ENCODE assay signal across 22 cellular contexts in the genomic region with DNA sequence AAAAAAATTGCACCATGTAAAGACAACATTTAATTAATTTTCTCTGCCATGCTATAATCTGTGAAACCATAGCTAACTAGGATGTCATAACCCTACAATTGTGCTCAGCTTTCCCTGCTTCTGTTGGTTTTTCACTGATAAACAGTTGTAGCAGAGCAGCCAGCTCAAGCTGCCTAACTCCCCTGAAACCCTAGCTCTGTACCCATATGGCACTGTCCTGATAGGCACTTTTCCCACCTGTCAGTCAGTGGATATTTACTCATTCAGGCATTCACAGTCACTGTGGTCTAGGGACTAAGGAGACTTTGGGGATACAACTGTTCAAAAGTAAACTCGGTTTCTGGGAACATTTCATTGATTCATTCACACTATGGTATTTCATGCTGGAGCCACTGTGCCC.
"Had no signal": no experiment of that assay in that cellular context is flagged by ENCODE, and none has a peak within 500 bp of the region (broad histone marks: within the 10 kb centered on the region; RNA-seq: fewer than 3 reads in every experiment).

No MANE protein-coding gene starts in this region.

- H3K9me3 Mint-ChIP-seq: activated B cell treated with CpG ODN at 0.5 μM for 24 hours; activated CD4-positive, alpha-beta memory T cell treated with anti-CD3 and anti-CD28 coated beads for 36 hours; activated naive CD8-positive, alpha-beta T cell treated with anti-CD3 and anti-CD28 coated beads, Interleukin-2, amount 10 ng/mL, durations not matched to agents 7 days and 5 days; activated T-helper 17 cell treated with anti-CD3 and anti-CD28 coated beads, Interleukin-2, amount 50 U/mL, for 72 hours; effector memory CD8-positive, alpha-beta T cell; T-helper 2 cell treated with Interferon-gamma antibody and Interleukin-4, amounts not matched to agents 5 μg/mL and 100 μg/mL, for 36 hours; type B pancreatic cell had no signal

- H3K27me3 ChIP-seq: esophagus squamous epithelium, right lobe of liver, stomach, testis had no signal

- H3K4me3 Mint-ChIP-seq: activated B cell treated with CpG ODN at 0.5 μM for 24 hours; activated CD4-positive, alpha-beta memory T cell treated with anti-CD3 and anti-CD28 coated beads for 36 hours; activated naive CD8-positive, alpha-beta T cell treated with anti-CD3 and anti-CD28 coated beads, Interleukin-2, amount 10 ng/mL, durations not matched to agents 7 days and 5 days; activated T-helper 17 cell treated with anti-CD3 and anti-CD28 coated beads, Interleukin-2, amount 50 U/mL, for 72 hours; brain; effector memory CD8-positive, alpha-beta T cell; memory B cell; naive B cell; T-helper 2 cell treated with Interferon-gamma antibody and Interleukin-4, amounts not matched to agents 5 μg/mL and 100 μg/mL, for 36 hours; type B pancreatic cell had no signal

- ATAC-seq: activated T-helper 17 cell treated with anti-CD3 and anti-CD28 coated beads, Interleukin-2, amount 50 U/mL, for 72 hours; effector memory CD8-positive, alpha-beta T cell had no signal

- H3K36me3 Mint-ChIP-seq: activated CD4-positive, alpha-beta memory T cell treated with anti-CD3 and anti-CD28 coated beads for 36 hours; activated naive CD8-positive, alpha-beta T cell treated with anti-CD3 and anti-CD28 coated beads, Interleukin-2, amount 10 ng/mL, durations not matched to agents 7 days and 5 days; brain; memory B cell; naive B cell; type B pancreatic cell had no signal

- H3K4me1 ChIP-seq: esophagus squamous epithelium, parathyroid adenoma, stomach, testis had no signal

- DNase-seq: activated B cell treated with CpG ODN at 0.5 μM for 24 hours; activated CD4-positive, alpha-beta memory T cell treated with anti-CD3 and anti-CD28 coated beads for 36 hours; activated CD4-positive, alpha-beta T cell treated with anti-CD3 and anti-CD28 coated beads for 4 hours; activated naive CD4-positive, alpha-beta T cell treated with Interleukin-2 at 50 U/mL for 16 hours; activated naive CD8-positive, alpha-beta T cell treated with anti-CD3 and anti-CD28 coated beads, Interleukin-2, amount 10 ng/mL, durations not matched to agents 7 days and 5 days; amygdala; caudate nucleus; effector memory CD8-positive, alpha-beta T cell; esophagus squamous epithelium; naive B cell; right lobe of liver; small intestine; stimulated activated CD4-positive, alpha-beta T cell treated with anti-CD3 and anti-CD28 coated beads, Interleukin-15, amount 100 ng/mL, for 24 hours; stimulated activated CD4-positive, alpha-beta T cell treated with anti-CD3 and anti-CD28 coated beads, Interleukin-2, amount 100 ng/mL, for 48 hours; stomach; testis had no signal

- H3K27ac Mint-ChIP-seq: activated B cell treated with CpG ODN at 0.5 μM for 24 hours; activated CD4-positive, alpha-beta memory T cell treated with anti-CD3 and anti-CD28 coated beads for 36 hours; activated naive CD8-positive, alpha-beta T cell treated with anti-CD3 and anti-CD28 coated beads, Interleukin-2, amount 10 ng/mL, durations not matched to agents 7 days and 5 days; activated T-helper 17 cell treated with anti-CD3 and anti-CD28 coated beads, Interleukin-2, amount 50 U/mL, for 72 hours; brain; effector memory CD8-positive, alpha-beta T cell; memory B cell; naive B cell; T-helper 2 cell treated with Interferon-gamma antibody and Interleukin-4, amounts not matched to agents 5 μg/mL and 100 μg/mL, for 36 hours; type B pancreatic cell had no signal

- H3K4me3 ChIP-seq: esophagus squamous epithelium, right lobe of liver, stomach, testis had no signal

- H3K27ac ChIP-seq: esophagus squamous epithelium, parathyroid adenoma, right lobe of liver, stomach, testis had no signal

- H3K27me3 Mint-ChIP-seq: activated B cell treated with CpG ODN at 0.5 μM for 24 hours; activated CD4-positive, alpha-beta memory T cell treated with anti-CD3 and anti-CD28 coated beads for 36 hours; activated naive CD8-positive, alpha-beta T cell treated with anti-CD3 and anti-CD28 coated beads, Interleukin-2, amount 10 ng/mL, durations not matched to agents 7 days and 5 days; activated T-helper 17 cell treated with anti-CD3 and anti-CD28 coated beads, Interleukin-2, amount 50 U/mL, for 72 hours; brain; effector memory CD8-positive, alpha-beta T cell; memory B cell; naive B cell had no signal

- H3K4me1 Mint-ChIP-seq: activated B cell treated with CpG ODN at 0.5 μM for 24 hours; activated naive CD8-positive, alpha-beta T cell treated with anti-CD3 and anti-CD28 coated beads, Interleukin-2, amount 10 ng/mL, durations not matched to agents 7 days and 5 days; activated T-helper 17 cell treated with anti-CD3 and anti-CD28 coated beads, Interleukin-2, amount 50 U/mL, for 72 hours; memory B cell; naive B cell had no signal

- H3K36me3 ChIP-seq: esophagus squamous epithelium, right lobe of liver, stomach had no signal

- H3K9me3 ChIP-seq: esophagus squamous epithelium, right lobe of liver, stomach, testis had no signal
